Comparison of ENCODE assay signal across 13 cellular contexts in the genomic region with DNA sequence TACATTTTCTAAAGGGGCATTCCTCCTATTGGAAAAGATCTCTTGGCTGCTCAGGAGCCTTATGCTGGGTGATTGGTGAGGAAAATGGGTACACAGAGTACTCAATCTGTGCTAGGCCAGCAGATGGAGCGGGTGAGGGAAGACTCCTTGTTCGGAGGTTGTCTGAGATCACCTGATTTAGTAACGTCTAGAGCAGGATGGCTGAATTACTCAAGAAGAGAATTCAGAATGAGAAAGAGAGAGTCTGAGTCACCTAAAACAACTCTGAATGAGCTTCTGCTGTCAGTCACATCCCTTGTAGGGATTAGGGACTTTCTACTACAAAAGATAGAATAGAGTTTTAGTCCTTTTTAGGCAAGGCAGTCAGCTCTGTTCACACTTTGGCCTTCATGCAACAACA. TPM values are rescaled to one million over a fixed set of nuclear protein-coding genes. Genes with fewer than 3 reads are reported as not detected.
DNase-seq lines count a peak whose midpoint lies in the region; ATAC-seq and TF ChIP-seq lines count a peak whose summit lies in the region.
"Had no signal": no experiment of that assay in that cellular context is flagged by ENCODE, and none has a peak within 500 bp of the region (broad histone marks: within the 10 kb centered on the region; RNA-seq: fewer than 3 reads in every experiment).

No MANE protein-coding gene starts in this region.

- peaks cover 3% of the 10 kb centered on the region for H3K9me3 Mint-ChIP-seq in activated CD4-positive, alpha-beta T cell treated with anti-CD3 and anti-CD28 coated beads for 36 hours (ENCODE audit: low read depth)
- peaks cover 10% of the 10 kb centered on the region for H3K9me3 Mint-ChIP-seq in WTC11

- no peak overlapping the region for H2BK15ac ChIP-seq in mesendoderm (replicated peaks; ENCODE audit: low read depth)

- CTCF ChIA-PET in activated CD4-positive, alpha-beta T cell treated with anti-CD3 and anti-CD28 coated beads for 36 hours (lab: Charles Lee): interaction anchor here (0.6 kb wide), 1 partner anchor 27 kb away, joined by 3 read pairs; no protein-coding TSS in a partner anchor
- CTCF ChIA-PET in WTC11 (lab: Charles Lee): interaction anchor here (1.4 kb wide), 1 partner anchor 88 kb away, joined by 3 read pairs; no protein-coding TSS in a partner anchor
- CTCF ChIA-PET in PC-9 (lab: Charles Lee): no interaction called here

- peaks cover 20% of the 10 kb centered on the region for H3K4me1 Mint-ChIP-seq in activated CD4-positive, alpha-beta T cell treated with anti-CD3 and anti-CD28 coated beads for 36 hours
- H3K4me1 Mint-ChIP-seq in WTC11: peaks cover 12% of the 10 kb centered on the region

- H3K27me3 ChIP-seq in mesendoderm (ENCODE audit: insufficient read depth, low read length, poor library complexity): no peaks in the 10 kb centered on the region
- no peaks in the 10 kb centered on the region for H3K27me3 ChIP-seq in PC-9 (ENCODE audit: insufficient read depth, low read depth)

- H3F3A ChIP-seq in PC-9 (ENCODE audit: insufficient read depth, low read depth): no peaks in the 10 kb centered on the region

- H3K79me1 ChIP-seq in mesendoderm (ENCODE audit: low read length): no peaks in the 10 kb centered on the region

- H3K27me3 Mint-ChIP-seq in activated CD4-positive, alpha-beta T cell treated with anti-CD3 and anti-CD28 coated beads for 36 hours: no peaks in the 10 kb centered on the region
- H3K27me3 Mint-ChIP-seq in WTC11 (ENCODE audit: low read depth): peaks cover 2% of the 10 kb centered on the region; the same call in 1 of the 2 replicates

- H3K36me3 ChIP-seq in mesendoderm (ENCODE audit: control insufficient read depth, insufficient read depth, low read length): no peaks in the 10 kb centered on the region
- H3K36me3 ChIP-seq in PC-9 (ENCODE audit: low read depth): no peaks in the 10 kb centered on the region

- peak overlapping the region; percentile 17 for H3K4ac ChIP-seq in mesendoderm (ENCODE audit: low read depth, low read length)

- peak overlapping the region; percentile 91 for H3K27ac ChIP-seq in mesendoderm (ENCODE audit: low read depth, low read length)
- H3K27ac ChIP-seq in PC-9: no peak overlapping the region

- H4K8ac ChIP-seq in mesendoderm (ENCODE audit: low read depth, low read length): no peak overlapping the region

- DNase-seq in activated CD4-positive, alpha-beta T cell treated with anti-CD3 and anti-CD28 coated beads for 36 hours: peak; percentile 57
- no peak for DNase-seq in activated CD4-positive, alpha-beta T cell treated with anti-CD3 and anti-CD28 coated beads, Interleukin-2, amount 50 U/mL, for 1 hour
- no peak for DNase-seq in WTC11 (ENCODE audit: low spot score)
- peak; percentile 78 for DNase-seq in mesendoderm
- DNase-seq in PC-9: no peak
- no peak for DNase-seq in NOMO-1 treated with dmso at 0.1 percent for 144 hours (lab: John Stamatoyannopoulos, UW; ENCODE audit: unreplicated experiment)
- no peak for DNase-seq in sciatic nerve (ENCODE audit: low spot score)
- DNase-seq: ACHN, NCI-H1436 treated with DMSO at 0.1 percent for 48 hours, SHP77, small intestine had no signal

- peaks cover 5% of the 10 kb centered on the region for H3K36me3 Mint-ChIP-seq in activated CD4-positive, alpha-beta T cell treated with anti-CD3 and anti-CD28 coated beads for 36 hours (ENCODE audit: low read depth)
- H3K36me3 Mint-ChIP-seq in WTC11: peaks cover 9% of the 10 kb centered on the region

- peak overlapping the region; percentile 80 for H3K56ac ChIP-seq in mesendoderm (ENCODE audit: low read length)

- no peak overlapping the region for H2AK5ac ChIP-seq in mesendoderm (ENCODE audit: low read length)

- ATAC-seq in activated CD4-positive, alpha-beta T cell treated with anti-CD3 and anti-CD28 coated beads for 36 hours: peak; percentile 95
- ATAC-seq in HG02938 (IDR thresholded peaks at IDR 0.05; ENCODE audit: unreplicated experiment) (peak; percentile 85), WTC11 (0 out of 2 replicates have a peak, but pooled peaks have one; percentile 16), sciatic nerve (no peak)

- peak overlapping the region; percentile 58 for H3K4me3 Mint-ChIP-seq in activated CD4-positive, alpha-beta T cell treated with anti-CD3 and anti-CD28 coated beads for 36 hours
- no peak overlapping the region for H3K4me3 Mint-ChIP-seq in WTC11

- no TSS peak for BruUV-seq in PC-9 (replicated peaks; lab: Mats Ljungman, UMichigan)

- peak overlapping the region; percentile 75 for H2BK5ac ChIP-seq in mesendoderm (ENCODE audit: low read length)

- no peaks in the 10 kb centered on the region for H3K9me3 ChIP-seq in PC-9 (ENCODE audit: insufficient read depth, low read depth)

- H4K5ac ChIP-seq in mesendoderm (ENCODE audit: low read length): no peak overlapping the region

- peak overlapping the region; percentile 96 for H3K27ac Mint-ChIP-seq in activated CD4-positive, alpha-beta T cell treated with anti-CD3 and anti-CD28 coated beads for 36 hours
- no peak overlapping the region for H3K27ac Mint-ChIP-seq in WTC11

- H3K79me2 ChIP-seq in mesendoderm (ENCODE audit: control insufficient read depth, insufficient read depth, low read length) (no peaks in the 10 kb centered on the region), PC-9 (ENCODE audit: low read depth) (no peaks in the 10 kb centered on the region)

- H3K4me1 ChIP-seq in mesendoderm (ENCODE audit: control insufficient read depth, low read depth, low read length): peaks cover 2% of the 10 kb centered on the region
- no peaks in the 10 kb centered on the region for H3K4me1 ChIP-seq in PC-9 (replicated peaks; ENCODE audit: insufficient read depth)

- H3K9me2 ChIP-seq in PC-9 (ENCODE audit: insufficient read depth): no peaks in the 10 kb centered on the region

- no peak overlapping the region for H3K4me2 ChIP-seq in mesendoderm (ENCODE audit: low read length)
- H3K4me2 ChIP-seq in PC-9: no peak overlapping the region

- H2AFZ ChIP-seq in PC-9: no peak overlapping the region

- peak overlapping the region; percentile 93 for H2BK120ac ChIP-seq in mesendoderm (ENCODE audit: low read depth, low read length)

- H3K23ac ChIP-seq in mesendoderm (ENCODE audit: low read length): no peak overlapping the region

- TF ChIP-seq CTCF in WTC11 (IDR thresholded peaks at IDR 0.05) (no peak), PC-9 (conservative IDR thresholded peaks at IDR 0.05) (no peak)

- WGBS in mesendoderm (ENCODE audit: extremely low coverage, insufficient coverage, low lambda C conversion rate): no CpG with 5 or more reads among the region's 3 CpGs

- intact Hi-C loops in activated CD4-positive, alpha-beta T cell treated with anti-CD3 and anti-CD28 coated beads for 36 hours (cut with DNase I, micrococcal nuclease): loop anchor here (1.0 to 5.0 kb wide), 3 partner anchors 47 to 49 kb away; partner anchors contain the start of genes RPS4Y1 (in 1 of the 2) and ZFY (in 1 of the 2)
- intact Hi-C loops in PC-9 (cut with micrococcal nuclease; ENCODE audit: unreplicated experiment) (no loop called here), sciatic nerve (cut with DNase I) (no loop called here)

- POLR2A ChIA-PET in activated CD4-positive, alpha-beta T cell treated with anti-CD3 and anti-CD28 coated beads for 36 hours (lab: Charles Lee): no interaction called here
- POLR2A ChIA-PET in WTC11 (lab: Charles Lee): no interaction called here
- POLR2A ChIA-PET in PC-9 (lab: Charles Lee; ENCODE audit: unreplicated experiment): no interaction called here

- H3K9ac ChIP-seq in mesendoderm (ENCODE audit: low read length): peak overlapping the region; percentile 50

- H3K4me3 ChIP-seq in mesendoderm (ENCODE audit: low read length) (no peak overlapping the region), PC-9 (no peak overlapping the region)
- H3K4me3 ChIP-seq: lung had no signal

- H3K18ac ChIP-seq in mesendoderm (ENCODE audit: low read length): peak overlapping the region; percentile 75

- H4K20me1 ChIP-seq in PC-9 (ENCODE audit: insufficient read depth): no peaks in the 10 kb centered on the region

TF ChIP-seq in WTC11, 78 proteins besides CTCF, POLR2A, EP300 and RAD21 (continues in another document):
- no peak for TF ChIP-seq HMGA2 (CRISPR knock-in tag; IDR thresholded peaks at IDR 0.05)
- no peak for TF ChIP-seq NFYB (CRISPR knock-in tag; conservative IDR thresholded peaks at IDR 0.05; ENCODE audit: low read depth)

RNA-seq across cellular contexts. Expression of gene RPS4Y1, which starts 46.6 kb away (rescaled TPM):
- 100 to 1,000 TPM; 286 to 350 TPM for total RNA-seq in activated CD4-positive, alpha-beta T cell treated with anti-CD3 and anti-CD28 coated beads for 36 hours
- total RNA-seq in WTC11 (2021) (182 to 222 TPM (median 218 TPM) in 3 replicates), PC-9 (2021) (not detected in 2 replicates), sciatic nerve (not detected)
- polyA plus RNA-seq in mesendoderm (2013, experiment 1 of 2): 190 TPM
- 187 TPM for polyA plus RNA-seq in mesendoderm (2013, experiment 2 of 2)

RNA-seq across cellular contexts. Expression of gene ZFY, which starts 47.2 kb away (rescaled TPM):
- 10 to 100 TPM; 12.4 to 16.6 TPM for total RNA-seq in activated CD4-positive, alpha-beta T cell treated with anti-CD3 and anti-CD28 coated beads for 36 hours
- total RNA-seq in WTC11 (2021) (6.0 to 8.4 TPM (median 7.7 TPM) in 3 replicates), PC-9 (2021) (not detected in 2 replicates), sciatic nerve (not detected)
- 7.2 TPM for polyA plus RNA-seq in mesendoderm (2013, experiment 1 of 2)
- polyA plus RNA-seq in mesendoderm (2013, experiment 2 of 2): 7.3 TPM
- total RNA-seq: lung had no signal

Comparison
In these comparisons a context has a peak if more than half of its experiments do, and no peak if none do; other contexts are left out.
1. DNase-seq: peak in activated CD4-positive, alpha-beta T cell treated with anti-CD3 and anti-CD28 coated beads for 36 hours (single experiment) and mesendoderm (single experiment); none in activated CD4-positive, alpha-beta T cell treated with anti-CD3 and anti-CD28 coated beads, Interleukin-2, amount 50 U/mL, for 1 hour (single experiment), WTC11 (single experiment), PC-9 (0 of 2), NOMO-1 treated with dmso at 0.1 percent for 144 hours (single experiment) and sciatic nerve (single experiment).
2. intact Hi-C loops: an anchor here in activated CD4-positive, alpha-beta T cell treated with anti-CD3 and anti-CD28 coated beads for 36 hours (1.0 to 5.0 kb wide); none called in PC-9 and sciatic nerve.